In genomic region chr1:145961425-145962156, GRCh38 we compare ENCODE assay signal across 8 cellular contexts. TPM values are rescaled to one million over a fixed set of nuclear protein-coding genes. Genes with fewer than 3 reads are reported as not detected.
DNase-seq lines count a peak whose midpoint lies in the region; ATAC-seq, FAIRE-seq and TF ChIP-seq lines count a peak whose summit lies in the region.

No MANE protein-coding gene starts in this region.

- H3K9ac ChIP-seq in OCI-LY1 (ENCODE audit: low read length): peak overlapping the region; percentile 74

- peak; percentile 68 for DNase-seq in activated naive CD8-positive, alpha-beta T cell treated with anti-CD3 and anti-CD28 coated beads, Interleukin-2, amount 10 ng/mL, durations not matched to agents 7 days and 5 days
- DNase-seq in left ventricle myocardium superior (peak; percentile 63), retinal pigment epithelial cell (ENCODE audit: low read depth) (no peak), NCI-H128 (lab: John Stamatoyannopoulos, UW; ENCODE audit: unreplicated experiment) (no peak), RCC 7860 (ENCODE audit: low spot score) (no peak)

- H2AFZ ChIP-seq in OCI-LY1 (ENCODE audit: low read length): no peak overlapping the region

- TF ChIP-seq CTCF in OCI-LY1 (IDR thresholded peaks at IDR 0.05; ENCODE audit: low read length): no peak
- no peak for TF ChIP-seq CTCF in retinal pigment epithelial cell (conservative IDR thresholded peaks at IDR 0.05; ENCODE audit: low read depth, low read length)

- no peak for FAIRE-seq in RCC 7860 (lab: Jason Lieb, UNC)

- H3K36me3 Mint-ChIP-seq in activated naive CD8-positive, alpha-beta T cell treated with anti-CD3 and anti-CD28 coated beads, Interleukin-2, amount 10 ng/mL, durations not matched to agents 7 days and 5 days: no peaks in the 10 kb centered on the region

- POLR2A ChIA-PET in activated naive CD8-positive, alpha-beta T cell treated with anti-CD3 and anti-CD28 coated beads, Interleukin-2, amount 10 ng/mL, durations not matched to agents 7 days and 5 days (lab: Charles Lee): interaction anchor here (1.0 to 6.8 kb wide), 5 partner anchors 34 to 138 kb away, joined by 3 to 76 read pairs (median 6); partner anchors contain the start of genes NUDT17, PEX11B, POLR3C and RBM8A

- intact Hi-C loops in left ventricle myocardium superior (cut with micrococcal nuclease): loop anchor here (5.0 kb wide), 1 partner anchor 39 kb away; no protein-coding TSS in a partner anchor

- no peaks in the 10 kb centered on the region for H3K27me3 Mint-ChIP-seq in activated naive CD8-positive, alpha-beta T cell treated with anti-CD3 and anti-CD28 coated beads, Interleukin-2, amount 10 ng/mL, durations not matched to agents 7 days and 5 days

- H3K27ac Mint-ChIP-seq in activated naive CD8-positive, alpha-beta T cell treated with anti-CD3 and anti-CD28 coated beads, Interleukin-2, amount 10 ng/mL, durations not matched to agents 7 days and 5 days: peak overlapping the region; percentile 78

- H3K4me1 Mint-ChIP-seq in activated naive CD8-positive, alpha-beta T cell treated with anti-CD3 and anti-CD28 coated beads, Interleukin-2, amount 10 ng/mL, durations not matched to agents 7 days and 5 days: peaks cover 56% of the 10 kb centered on the region

- no peaks in the 10 kb centered on the region for H3K27me3 ChIP-seq in OCI-LY1 (ENCODE audit: insufficient read depth, low read length)

- peak overlapping the region; percentile 65; the same call in 1 of the 2 replicates for H3K4me3 ChIP-seq in GM08714 (ENCODE audit: low read length)
- peak overlapping the region; percentile 71 for H3K4me3 ChIP-seq in OCI-LY1 (ENCODE audit: low read depth, low read length, poor library complexity, severe bottlenecking)
- peak overlapping the region; percentile 75 for H3K4me3 ChIP-seq in retinal pigment epithelial cell (ENCODE audit: low read length)

- no peaks in the 10 kb centered on the region for H3K9me3 ChIP-seq in OCI-LY1 (ENCODE audit: low read length)

- no peaks in the 10 kb centered on the region for H3K36me3 ChIP-seq in OCI-LY1 (ENCODE audit: insufficient read depth, low read length)

- peak overlapping the region; percentile 86 for H3K4me3 Mint-ChIP-seq in activated naive CD8-positive, alpha-beta T cell treated with anti-CD3 and anti-CD28 coated beads, Interleukin-2, amount 10 ng/mL, durations not matched to agents 7 days and 5 days

- H3F3A ChIP-seq in OCI-LY1 (ENCODE audit: insufficient read depth, low read length): 0 out of 2 replicates have a peak, but pooled peaks cover 6% of the 10 kb centered on the region

- H4K20me1 ChIP-seq in OCI-LY1 (ENCODE audit: insufficient read depth, low read length): no peaks in the 10 kb centered on the region

- no peak for ATAC-seq in activated naive CD8-positive, alpha-beta T cell treated with anti-CD3 and anti-CD28 coated beads, Interleukin-2, amount 10 ng/mL, durations not matched to agents 7 days and 5 days (ENCODE audit: low read depth)
- ATAC-seq in left ventricle myocardium superior (no peak), HG03045 (IDR thresholded peaks at IDR 0.05; ENCODE audit: unreplicated experiment) (no peak)

- peaks cover 70% of the 10 kb centered on the region for H3K4me1 ChIP-seq in OCI-LY1 (ENCODE audit: insufficient read depth, low read length, severe bottlenecking)

- H3K27ac ChIP-seq in OCI-LY1 (ENCODE audit: low read depth, low read length, poor library complexity, severe bottlenecking): peak overlapping the region; percentile 67

- peak overlapping the region; percentile 75 for H3K4me2 ChIP-seq in OCI-LY1 (ENCODE audit: low read length)

- no peaks in the 10 kb centered on the region for H3K9me3 Mint-ChIP-seq in activated naive CD8-positive, alpha-beta T cell treated with anti-CD3 and anti-CD28 coated beads, Interleukin-2, amount 10 ng/mL, durations not matched to agents 7 days and 5 days

- H3K9me2 ChIP-seq in OCI-LY1 (ENCODE audit: low read depth, low read length): no peaks in the 10 kb centered on the region

- no peaks in the 10 kb centered on the region for H3K79me2 ChIP-seq in OCI-LY1 (ENCODE audit: insufficient read depth, low read length)

RNA-seq across cellular contexts. Expression of gene ANKRD34A, which starts 2.8 kb away (rescaled TPM):
- total RNA-seq in activated naive CD8-positive, alpha-beta T cell treated with anti-CD3 and anti-CD28 coated beads, Interleukin-2, amount 10 ng/mL, durations not matched to agents 7 days and 5 days: 1 to 10 TPM; 2.2 to 2.8 TPM
- total RNA-seq in left ventricle myocardium superior: 0.52 TPM

RNA-seq across cellular contexts. Expression of gene POLR3GL, which starts 2.9 kb away (rescaled TPM):
- total RNA-seq in activated naive CD8-positive, alpha-beta T cell treated with anti-CD3 and anti-CD28 coated beads, Interleukin-2, amount 10 ng/mL, durations not matched to agents 7 days and 5 days: 10 to 100 TPM; 32.6 to 34.9 TPM
- total RNA-seq in left ventricle myocardium superior: 44.0 TPM

RNA-seq across cellular contexts. Expression of gene LIX1L, which starts 3.8 kb away (rescaled TPM):
- total RNA-seq in activated naive CD8-positive, alpha-beta T cell treated with anti-CD3 and anti-CD28 coated beads, Interleukin-2, amount 10 ng/mL, durations not matched to agents 7 days and 5 days: 10 to 100 TPM; 54.0 to 57.5 TPM
- 25.2 TPM for total RNA-seq in left ventricle myocardium superior

RNA-seq across cellular contexts. Expression of gene RBM8A, which starts 34.3 kb away (rescaled TPM):
- 100 to 1,000 TPM; 157 to 160 TPM for total RNA-seq in activated naive CD8-positive, alpha-beta T cell treated with anti-CD3 and anti-CD28 coated beads, Interleukin-2, amount 10 ng/mL, durations not matched to agents 7 days and 5 days
- total RNA-seq in left ventricle myocardium superior: 57.7 TPM

RNA-seq across cellular contexts. Expression of gene TXNIP, which starts 34.8 kb away (rescaled TPM):
- 100 to 1,000 TPM; 678 to 725 TPM for total RNA-seq in activated naive CD8-positive, alpha-beta T cell treated with anti-CD3 and anti-CD28 coated beads, Interleukin-2, amount 10 ng/mL, durations not matched to agents 7 days and 5 days
- 954 TPM for total RNA-seq in left ventricle myocardium superior

Comparison
In these comparisons a context has a peak if more than half of its experiments do, and no peak if none do; other contexts are left out.
1. DNase-seq: peak in activated naive CD8-positive, alpha-beta T cell treated with anti-CD3 and anti-CD28 coated beads, Interleukin-2, amount 10 ng/mL, durations not matched to agents 7 days and 5 days (single experiment) and left ventricle myocardium superior (single experiment); none in retinal pigment epithelial cell (single experiment), NCI-H128 (single experiment) and RCC 7860 (single experiment).
2. Peak in every context shown above with its lines, with median percentiles within 50 percentile points of each other: H3K4me3 ChIP-seq.